Comparison of ENCODE assay signal across 10 cellular contexts in genomic region chr7:151426486-151426905, GRCh38. TPM values are rescaled to one million over a fixed set of nuclear protein-coding genes. Genes with fewer than 3 reads are reported as not detected.
DNase-seq lines count a peak whose midpoint lies in the region; ATAC-seq and TF ChIP-seq lines count a peak whose summit lies in the region.
"Had no signal": no experiment of that assay in that cellular context is flagged by ENCODE, and none has a peak within 500 bp of the region (broad histone marks: within the 10 kb centered on the region; RNA-seq: fewer than 3 reads in every experiment).

No MANE protein-coding gene starts in this region.

- peak; percentile 95 for DNase-seq in EL
- no peak for DNase-seq in SK-N-SH
- DNase-seq in glomerular visceral epithelial cell (ENCODE audit: extremely low spot score): peak; percentile 72
- peak; percentile 92 for DNase-seq in sigmoid colon
- no peak for DNase-seq in OCI-M2 (lab: John Stamatoyannopoulos, UW; ENCODE audit: unreplicated experiment)
- DNase-seq in activated T-cell treated with anti-CD3 and anti-CD28 coated beads, Interleukin-2, amount 50 U/mL, for 48 hours: no peak
- DNase-seq in NCI-H1105 treated with DMSO at 0.1 percent for 48 hours (lab: John Stamatoyannopoulos, UW): no peak
- DNase-seq: activated CD8-positive, alpha-beta memory T cell treated with anti-CD3 and anti-CD28 coated beads, Interleukin-2, amount 50 U/mL, for 48 hours; NCI-H774 had no signal

- H3F3A ChIP-seq in SK-N-SH (replicated peaks; ENCODE audit: insufficient read depth): no peaks in the 10 kb centered on the region

- H3K4me1 ChIP-seq in SK-N-SH (ENCODE audit: control insufficient read depth in 1 of 2, insufficient read depth in 2 of 2, low read depth in 1 of 2, low read length in 1 of 2): peaks cover 8 to 11% of the 10 kb centered on the region in 2 experiments; a peak in 1 of 4 replicates
- peaks cover 0 to 38% (median 30%) of the 10 kb centered on the region in 4 donors for H3K4me1 ChIP-seq in sigmoid colon

- WGBS in SK-N-SH (ENCODE audit: low lambda C conversion rate): 46% methylated on average over 13 of the region's 13 CpGs
- WGBS in sigmoid colon, 2 donors: 49 to 62% methylated on average over 13 of the region's 13 CpGs

- intact Hi-C loops in sigmoid colon (cut with DNase I): no loop called here

- no peaks in the 10 kb centered on the region for H3K9me3 ChIP-seq in SK-N-SH
- peaks cover 0 to 5% (median 0%) of the 10 kb centered on the region in 4 donors for H3K9me3 ChIP-seq in sigmoid colon

- H3K4me3 ChIP-seq in SK-N-SH (ENCODE audit: low read depth in 2 of 2, low read length in 1 of 2): no peak overlapping the region
- H3K4me3 ChIP-seq in sigmoid colon: no peak overlapping the region

- H3K4me2 ChIP-seq in SK-N-SH: peak overlapping the region; percentile 8; the same call in 1 of the 2 replicates

- H3K79me2 ChIP-seq in SK-N-SH (ENCODE audit: insufficient read depth): no peaks in the 10 kb centered on the region

- no peak for ATAC-seq in GM19035 (IDR thresholded peaks at IDR 0.05; ENCODE audit: unreplicated experiment)

- no peak for TF ChIP-seq POLR2A in sigmoid colon (IDR thresholded peaks at IDR 0.05)

- H3K27me3 ChIP-seq in SK-N-SH (ENCODE audit: insufficient read depth): no peaks in the 10 kb centered on the region
- no peaks in the 10 kb centered on the region for H3K27me3 ChIP-seq in sigmoid colon

- H2AFZ ChIP-seq in SK-N-SH (ENCODE audit: low read depth): no peak overlapping the region

- POLR2A ChIA-PET in SK-N-SH (lab: Yijun Ruan, JAX): no interaction called here

- H3K36me3 ChIP-seq in SK-N-SH (replicated peaks in 1 of 2; ENCODE audit: control insufficient read depth in 1 of 2, insufficient read depth in 2 of 2, low read length in 1 of 2): no peaks in the 10 kb centered on the region
- H3K36me3 ChIP-seq in sigmoid colon: no peaks in the 10 kb centered on the region

- CTCF ChIA-PET in SK-N-SH (lab: Yijun Ruan, JAX): interaction anchor here (1.4 kb wide), 1 partner anchor 23 kb away, joined by 4 read pairs; no protein-coding TSS in a partner anchor

- no peaks in the 10 kb centered on the region for H4K20me1 ChIP-seq in SK-N-SH (ENCODE audit: insufficient read depth)

- TF ChIP-seq CTCF in SK-N-SH (IDR thresholded peaks at IDR 0.05) (no peak), sigmoid colon (IDR thresholded peaks at IDR 0.05) (no peak)

- TF ChIP-seq RAD21 in SK-N-SH (IDR thresholded peaks at IDR 0.05; ENCODE audit: low read length): no peak

- no peak overlapping the region for H3K9ac ChIP-seq in SK-N-SH

- H3K27ac ChIP-seq in SK-N-SH (ENCODE audit: low read depth in 2 of 2, low read length in 1 of 2): no peak overlapping the region
- H3K27ac ChIP-seq in sigmoid colon: peak overlapping the region; percentile 58 to 69 (median 65)

- no peaks in the 10 kb centered on the region for H3K9me2 ChIP-seq in SK-N-SH

- TF ChIP-seq EP300 in SK-N-SH (IDR thresholded peaks at IDR 0.05; ENCODE audit: borderline replicate concordance in 1 of 2, low read depth in 1 of 2, low read length in 1 of 2) (no peak), sigmoid colon (IDR thresholded peaks at IDR 0.05) (peak in 1 of 4 donors; percentile 72)

TF ChIP-seq in SK-N-SH, 30 proteins besides CTCF, POLR2A, EP300 and RAD21:
- no peak for TF ChIP-seq MXI1 (IDR thresholded peaks at IDR 0.05; ENCODE audit: low read depth, low read length)
- TF ChIP-seq TCF12 (IDR thresholded peaks at IDR 0.05): 0 out of 2 replicates have a peak, but pooled peaks have one; percentile 26
- no peak for TF ChIP-seq YY1 (IDR thresholded peaks at IDR 0.05; ENCODE audit: low read depth)
- TF ChIP-seq NFIC (IDR thresholded peaks at IDR 0.05; ENCODE audit: borderline replicate concordance): peak; percentile 65
- peak; percentile 60 for TF ChIP-seq FOSL2 (IDR thresholded peaks at IDR 0.05; ENCODE audit: borderline replicate concordance, low read depth)
- TF ChIP-seq EZH2phosphoT487 (IDR thresholded peaks at IDR 0.05; ENCODE audit: borderline replicate concordance, low read depth): no peak
- no peak for TF ChIP-seq SIN3A (IDR thresholded peaks at IDR 0.05; ENCODE audit: borderline replicate concordance, low read depth, low read length)
- no peak for TF ChIP-seq NRF1 (IDR thresholded peaks at IDR 0.05; ENCODE audit: low read depth, low read length)
- TF ChIP-seq JUND (IDR thresholded peaks at IDR 0.05): no peak; the same call in 1 of the 2 replicates
- TF ChIP-seq, protein P1, sequence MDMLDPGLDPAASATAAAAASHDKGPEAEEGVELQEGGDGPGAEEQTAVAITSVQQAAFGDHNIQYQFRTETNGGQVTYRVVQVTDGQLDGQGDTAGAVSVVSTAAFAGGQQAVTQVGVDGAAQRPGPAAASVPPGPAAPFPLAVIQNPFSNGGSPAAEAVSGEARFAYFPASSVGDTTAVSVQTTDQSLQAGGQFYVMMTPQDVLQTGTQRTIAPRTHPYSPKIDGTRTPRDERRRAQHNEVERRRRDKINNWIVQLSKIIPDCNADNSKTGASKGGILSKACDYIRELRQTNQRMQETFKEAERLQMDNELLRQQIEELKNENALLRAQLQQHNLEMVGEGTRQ (IDR thresholded peaks at IDR 0.05; ENCODE audit: borderline replicate concordance, low read depth, low read length): no peak
- TF ChIP-seq, protein P2, sequence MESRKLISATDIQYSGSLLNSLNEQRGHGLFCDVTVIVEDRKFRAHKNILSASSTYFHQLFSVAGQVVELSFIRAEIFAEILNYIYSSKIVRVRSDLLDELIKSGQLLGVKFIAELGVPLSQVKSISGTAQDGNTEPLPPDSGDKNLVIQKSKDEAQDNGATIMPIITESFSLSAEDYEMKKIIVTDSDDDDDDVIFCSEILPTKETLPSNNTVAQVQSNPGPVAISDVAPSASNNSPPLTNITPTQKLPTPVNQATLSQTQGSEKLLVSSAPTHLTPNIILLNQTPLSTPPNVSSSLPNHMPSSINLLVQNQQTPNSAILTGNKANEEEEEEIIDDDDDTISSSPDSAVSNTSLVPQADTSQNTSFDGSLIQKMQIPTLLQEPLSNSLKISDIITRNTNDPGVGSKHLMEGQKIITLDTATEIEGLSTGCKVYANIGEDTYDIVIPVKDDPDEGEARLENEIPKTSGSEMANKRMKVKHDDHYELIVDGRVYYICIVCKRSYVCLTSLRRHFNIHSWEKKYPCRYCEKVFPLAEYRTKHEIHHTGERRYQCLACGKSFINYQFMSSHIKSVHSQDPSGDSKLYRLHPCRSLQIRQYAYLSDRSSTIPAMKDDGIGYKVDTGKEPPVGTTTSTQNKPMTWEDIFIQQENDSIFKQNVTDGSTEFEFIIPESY (IDR thresholded peaks at IDR 0.05; ENCODE audit: borderline replicate concordance, low read depth): no peak
- TF ChIP-seq SMC3 (IDR thresholded peaks at IDR 0.05; ENCODE audit: low read depth, low read length): no peak
- TF ChIP-seq, protein P3, sequence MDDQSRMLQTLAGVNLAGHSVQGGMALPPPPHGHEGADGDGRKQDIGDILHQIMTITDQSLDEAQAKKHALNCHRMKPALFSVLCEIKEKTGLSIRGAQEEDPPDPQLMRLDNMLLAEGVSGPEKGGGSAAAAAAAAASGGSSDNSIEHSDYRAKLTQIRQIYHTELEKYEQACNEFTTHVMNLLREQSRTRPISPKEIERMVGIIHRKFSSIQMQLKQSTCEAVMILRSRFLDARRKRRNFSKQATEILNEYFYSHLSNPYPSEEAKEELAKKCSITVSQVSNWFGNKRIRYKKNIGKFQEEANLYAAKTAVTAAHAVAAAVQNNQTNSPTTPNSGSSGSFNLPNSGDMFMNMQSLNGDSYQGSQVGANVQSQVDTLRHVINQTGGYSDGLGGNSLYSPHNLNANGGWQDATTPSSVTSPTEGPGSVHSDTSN (IDR thresholded peaks at IDR 0.05): no peak
- no peak for TF ChIP-seq TAF1 (IDR thresholded peaks at IDR 0.05; ENCODE audit: borderline replicate concordance, low read depth, low read length)
- TF ChIP-seq GATA2 (CRISPR knock-in tag; IDR thresholded peaks at IDR 0.05): no peak
- no peak for TF ChIP-seq RCOR1 (IDR thresholded peaks at IDR 0.05; ENCODE audit: low read length)
- no peak for TF ChIP-seq FOXM1 (IDR thresholded peaks at IDR 0.05; ENCODE audit: low read depth)
- no peak for TF ChIP-seq TEAD4 (IDR thresholded peaks at IDR 0.05; ENCODE audit: borderline replicate concordance, insufficient read depth)
- no peak for TF ChIP-seq FOXJ3 (CRISPR knock-in tag; IDR thresholded peaks at IDR 0.05)
- TF ChIP-seq GABPA (IDR thresholded peaks at IDR 0.05; ENCODE audit: low read depth): no peak; the same call in 1 of the 2 replicates
- no peak for TF ChIP-seq IRF3 (IDR thresholded peaks at IDR 0.05; ENCODE audit: low read depth, low read length)
- TF ChIP-seq RXRA (IDR thresholded peaks at IDR 0.05; ENCODE audit: borderline replicate concordance, low read depth): no peak

RNA-seq across cellular contexts. Expression of gene CRYGN, which starts 13.4 kb away (rescaled TPM):
- polyA plus RNA-seq in SK-N-SH (2012; rRNA removed): not detected in 2 replicates
- 0.03 TPM in 1 of 2 replicates, not detected in the other for polyA plus RNA-seq in SK-N-SH (2012; cell fraction: cytosol; rRNA removed)
- 0.06 TPM in 1 of 2 replicates, not detected in the other for polyA plus RNA-seq in SK-N-SH (2012; cell fraction: nucleus; rRNA removed)
- 1 to 10 TPM in 2 of 4 donors, not detected in 2; 1.4 to 1.8 TPM for total RNA-seq in sigmoid colon
- polyA plus RNA-seq in sigmoid colon: under 1 TPM in 2 of 3 donors, not detected in 1; 0.17 to 0.60 TPM

RNA-seq across cellular contexts. Expression of gene WDR86, which starts 16.7 kb away (rescaled TPM):
- polyA plus RNA-seq in SK-N-SH (2012; rRNA removed) (1.0 and 2.5 TPM in 2 replicates), sigmoid colon (1 to 10 TPM in 2 of 3 donors, under 1 TPM in 1; 0.46 to 4.2 (median 2.1) TPM)
- polyA plus RNA-seq in SK-N-SH (2012; cell fraction: cytosol; rRNA removed): 0.45 and 0.84 TPM in 2 replicates
- 9.5 and 16.8 TPM in 2 replicates for polyA plus RNA-seq in SK-N-SH (2012; cell fraction: nucleus; rRNA removed)
- total RNA-seq in sigmoid colon: 10 to 100 TPM; 14.4 to 23.8 (median 16.9) TPM

Comparison
In these comparisons a context has a peak if more than half of its experiments do, and no peak if none do; other contexts are left out.
1. DNase-seq: peak in EL (single experiment), glomerular visceral epithelial cell (single experiment) and sigmoid colon (single experiment); none in SK-N-SH (single experiment), OCI-M2 (single experiment), activated T-cell treated with anti-CD3 and anti-CD28 coated beads, Interleukin-2, amount 50 U/mL, for 48 hours (0 of 2) and NCI-H1105 treated with DMSO at 0.1 percent for 48 hours (single experiment).
2. H3K27ac ChIP-seq: peak in sigmoid colon (4 of 4); none in SK-N-SH (0 of 2).